26 cellular contexts compared by ENCODE assay signal in genomic region chr4:7989654-7990053, GRCh38.
"Had no signal": no experiment of that assay in that cellular context is flagged by ENCODE, and none has a peak within 500 bp of the region (broad histone marks: within the 10 kb centered on the region; RNA-seq: fewer than 3 reads in every experiment).

No MANE protein-coding gene starts in this region.

- H3K4me3 ChIP-seq: ascending aorta, body of pancreas, PC-9, SJCRH30 had no signal

- H3K4me1 ChIP-seq: ascending aorta, body of pancreas had no signal

- H3K36me3 ChIP-seq: SJCRH30 had no signal

- H3K27me3 ChIP-seq: ascending aorta, body of pancreas, SJCRH30 had no signal

- H3K27ac ChIP-seq: ascending aorta, body of pancreas, PC-9, SJCRH30 had no signal

- H3K9me3 ChIP-seq: body of pancreas, SJCRH30 had no signal

- DNase-seq: activated B cell treated with CpG ODN at 0.5 μM for 24 hours; activated CD4-positive, alpha-beta memory T cell treated with anti-CD3 and anti-CD28 coated beads for 36 hours; activated CD4-positive, alpha-beta T cell treated with anti-CD3 and anti-CD28 coated beads for 1 hour; activated CD4-positive, alpha-beta T cell treated with anti-CD3 and anti-CD28 coated beads, Interleukin-2, amount 10 ng/mL, durations not matched to agents 24 days and 14 days; activated CD8-positive, alpha-beta memory T cell treated with anti-CD3 and anti-CD28 coated beads for 24 hours; activated effector memory CD4-positive, alpha-beta T cell treated with anti-CD3 and anti-CD28 coated beads, Interleukin-2, amount 50 U/mL, for 16 hours; activated naive CD4-positive, alpha-beta T cell treated with Interleukin-2 at 50 U/mL for 16 hours; activated naive CD8-positive, alpha-beta T cell treated with anti-CD3 and anti-CD28 coated beads, Interleukin-2, amount 50 U/mL, for 24 hours; activated T-cell treated with anti-CD3 and anti-CD28 coated beads, Interleukin-2, amount 50 U/mL, for 4 hours; amniotic stem cell; body of pancreas; central memory CD4-positive, alpha-beta T cell; KG1; NCI-H1048; NCI-H146; NCI-H2029; NCI-H2107; NCI-H2171 treated with DMSO at 0.1 percent for 48 hours; NCI-H345; NCI-H510A; NCI-H526 treated with DMSO at 0.1 percent for 48 hours; PC-9; SJCRH30 had no signal

- ATAC-seq: activated naive CD4-positive, alpha-beta T cell treated with anti-CD3 and anti-CD28 coated beads, Interleukin-2, amount 50 U/mL, for 72 hours; activated naive CD8-positive, alpha-beta T cell treated with anti-CD3 and anti-CD28 coated beads, Interleukin-2, amount 50 U/mL, for 24 hours; activated T-cell treated with anti-CD3 and anti-CD28 coated beads, Interleukin-2, amount 50 U/mL, for 4 hours; body of pancreas had no signal

- FAIRE-seq: bronchial epithelial cell had no signal
